In the genomic region with DNA sequence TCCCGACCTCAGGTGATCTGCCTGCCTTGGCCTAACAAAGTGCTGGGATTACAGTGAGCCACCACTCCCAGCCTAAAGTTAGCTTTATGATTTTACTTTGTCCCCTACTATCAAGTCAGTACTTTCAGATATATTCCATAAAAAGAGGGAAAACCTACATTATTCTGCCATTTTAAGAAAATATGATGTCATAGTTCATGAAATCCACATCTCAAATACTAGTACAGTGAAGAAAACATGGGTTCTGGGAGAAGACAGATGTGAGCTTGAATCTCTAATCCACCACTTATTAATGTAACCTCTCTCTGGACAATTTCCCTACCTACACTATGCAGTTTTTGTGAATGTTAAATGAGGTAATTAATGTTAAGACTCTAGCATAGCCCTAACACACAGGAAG, we compare ENCODE assay signal across 29 cellular contexts.
"Had no signal": no experiment of that assay in that cellular context is flagged by ENCODE, and none has a peak within 500 bp of the region (broad histone marks: within the 10 kb centered on the region; RNA-seq: fewer than 3 reads in every experiment).

No MANE protein-coding gene starts in this region.

- DNase-seq: colonic mucosa; cortex of kidney; dermis blood vessel endothelial cell; dorsolateral prefrontal cortex; effector CD4-positive, alpha-beta T cell; effector CD8-positive, alpha-beta T cell; effector memory CD4-positive, alpha-beta T cell; effector memory CD8-positive, alpha-beta T cell; endodermal cell; erythroblast; esophagus squamous epithelium; foreskin fibroblast; foreskin keratinocyte; foreskin melanocyte; gastrocnemius medialis; glutamatergic neuron; head of caudate nucleus; heart left ventricle; heart right ventricle had no signal

- H3K27ac ChIP-seq: colonic mucosa, coronary artery, dorsolateral prefrontal cortex, epithelial cell of prostate, esophagus muscularis mucosa, esophagus squamous epithelium, foreskin keratinocyte, gastrocnemius medialis, gastroesophageal sphincter, heart left ventricle, heart right ventricle had no signal

- FAIRE-seq: colon, endometrium, endothelial cell of umbilical vein, frontal cortex had no signal

- H3K27me3 ChIP-seq: colonic mucosa, dorsolateral prefrontal cortex, esophagus muscularis mucosa, esophagus squamous epithelium, foreskin keratinocyte, gastrocnemius medialis, gastroesophageal sphincter, heart left ventricle, heart right ventricle had no signal

- H3K9me3 ChIP-seq: colonic mucosa had no signal

- H3K4me1 ChIP-seq: colonic mucosa, esophagus muscularis mucosa, esophagus squamous epithelium, foreskin keratinocyte, gastrocnemius medialis, gastroesophageal sphincter had no signal

- H3K4me3 ChIP-seq: colonic mucosa, coronary artery, dorsolateral prefrontal cortex, esophagus muscularis mucosa, esophagus squamous epithelium, gastrocnemius medialis, gastroesophageal sphincter, heart left ventricle, heart right ventricle had no signal

- H3K4me3 Mint-ChIP-seq: dendritic cell treated with granulocyte-macrophage colony-stimulating factor and Interleukin-4, amounts not matched to agents 40 ng/mL and 50 ng/mL, for 4 days; effector memory CD8-positive, alpha-beta T cell; endodermal cell had no signal

- H3K36me3 ChIP-seq: colonic mucosa, esophagus muscularis mucosa, esophagus squamous epithelium, gastrocnemius medialis, gastroesophageal sphincter, heart left ventricle, heart right ventricle had no signal

- H3K27ac Mint-ChIP-seq: dendritic cell treated with granulocyte-macrophage colony-stimulating factor and Interleukin-4, amounts not matched to agents 40 ng/mL and 50 ng/mL, for 4 days; effector memory CD8-positive, alpha-beta T cell; endodermal cell had no signal

- H3K27me3 Mint-ChIP-seq: dendritic cell treated with granulocyte-macrophage colony-stimulating factor and Interleukin-4, amounts not matched to agents 40 ng/mL and 50 ng/mL, for 4 days; effector memory CD8-positive, alpha-beta T cell had no signal

- ATAC-seq: effector memory CD8-positive, alpha-beta T cell; esophagus mucosa; foreskin keratinocyte; gastrocnemius medialis; gastroesophageal sphincter; heart left ventricle; heart right ventricle had no signal
